Comparison of ENCODE assay signal across 22 cellular contexts in the genomic region with DNA sequence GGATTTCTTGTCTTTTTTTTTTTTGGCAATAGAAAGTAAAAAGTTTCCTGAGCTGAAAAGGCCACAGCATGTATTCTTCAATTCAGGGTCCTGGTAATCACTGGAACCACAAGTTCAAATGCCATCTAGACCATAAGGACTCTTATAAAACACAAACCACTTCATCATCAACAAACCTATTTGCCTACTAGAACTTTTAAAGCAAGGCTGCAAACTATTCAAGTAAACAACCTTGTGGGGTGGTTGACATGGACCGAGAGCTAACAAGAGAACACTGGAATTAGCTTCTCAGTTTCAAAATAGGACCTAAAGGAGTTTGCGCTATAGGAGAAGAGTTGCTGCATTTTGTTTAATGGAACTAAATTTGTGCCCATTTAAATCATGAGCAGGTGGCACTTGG.
A peak's percentile ranks its signal among the peaks of the same experiment; 100 is the strongest.
DNase-seq lines count a peak whose midpoint lies in the region; ATAC-seq, FAIRE-seq and TF ChIP-seq lines count a peak whose summit lies in the region.
"Had no signal": no experiment of that assay in that cellular context is flagged by ENCODE, and none has a peak within 500 bp of the region (broad histone marks: within the 10 kb centered on the region; RNA-seq: fewer than 3 reads in every experiment).

No MANE protein-coding gene starts in this region.

- 88 to 97% (median 96%) methylated on average over 2 of the region's 2 CpGs for WGBS in heart left ventricle, 4 donors
- WGBS in K562 (ENCODE audit: insufficient coverage, low coverage, missing lambda C conversion rate): 0% methylated on average over 2 of the region's 2 CpGs

- in situ Hi-C loops in K562 (cut with MboI): no loop called here

- H4K20me1 ChIP-seq in K562 (replicated peaks; ENCODE audit: control insufficient read depth, insufficient read depth, low read length) (no peaks in the 10 kb centered on the region), osteoblast (ENCODE audit: insufficient read depth, low read length) (peaks cover 13% of the 10 kb centered on the region)
- H4K20me1 ChIP-seq: BLaER1 had no signal

- H3K9me3 ChIP-seq in heart left ventricle: no peaks in the 10 kb centered on the region
- no peaks in the 10 kb centered on the region for H3K9me3 ChIP-seq in K562 (replicated peaks; ENCODE audit: control insufficient read depth, insufficient read depth, low read depth, low read length)
- no peaks in the 10 kb centered on the region for H3K9me3 ChIP-seq in osteoblast (ENCODE audit: low read depth, low read length)
- H3K9me3 ChIP-seq in tibial artery: no peaks in the 10 kb centered on the region
- H3K9me3 ChIP-seq: BLaER1 had no signal

- no peak for DNase-seq in heart left ventricle
- DNase-seq in left ventricle myocardium superior: no peak
- no peak for DNase-seq in K562 (ENCODE audit: extremely low read depth in 1 of 4, low spot score in 3 of 4)
- peak; percentile 17 for DNase-seq in osteoblast (ENCODE audit: insufficient read length, low spot score, missing footprints)
- no peak for DNase-seq in tibial artery
- no peak for DNase-seq in LoVo (ENCODE audit: low spot score)
- DNase-seq: CD4-positive, alpha-beta T cell; CD8-positive, alpha-beta memory T cell; DMS 273 treated with DMSO at 0.1 percent for 48 hours; DMS79; EL; GDM1; H9 had no signal

- TF ChIP-seq CTCF in heart left ventricle (IDR thresholded peaks at IDR 0.05) (no peak), K562 (IDR thresholded peaks at IDR 0.05 in 2 of 3, conservative IDR thresholded peaks at IDR 0.05 in 1 of 3; ENCODE audit: insufficient read depth in 2 of 3, low read depth in 1 of 3, low read length in 3 of 3) (no peak), osteoblast (IDR thresholded peaks at IDR 0.05; ENCODE audit: extremely low read depth, low read depth, low read length) (no peak), tibial artery (IDR thresholded peaks at IDR 0.05) (no peak)

- TF ChIP-seq POLR2A in heart left ventricle (IDR thresholded peaks at IDR 0.05) (no peak), K562 (conservative IDR thresholded peaks at IDR 0.05) (no peak)

- H3K79me2 ChIP-seq in K562 (ENCODE audit: control insufficient read depth, insufficient read depth, low read length) (no peaks in the 10 kb centered on the region), osteoblast (ENCODE audit: insufficient read depth, low read length) (no peaks in the 10 kb centered on the region)

- H3K4me2 ChIP-seq in K562 (ENCODE audit: insufficient read depth, low read length): no peak overlapping the region
- H3K4me2 ChIP-seq in osteoblast (ENCODE audit: insufficient read depth, low read length): no peak overlapping the region
- H3K4me2 ChIP-seq: BLaER1, GM23338 had no signal

- no peak for ATAC-seq in heart left ventricle
- ATAC-seq in left ventricle myocardium superior: no peak
- ATAC-seq in K562: no peak
- no peak for ATAC-seq in GM21717 (IDR thresholded peaks at IDR 0.05; ENCODE audit: unreplicated experiment)
- ATAC-seq: GM12878, GM23338, HCT116 had no signal

- H3K36me3 ChIP-seq in heart left ventricle (peaks cover 0 to 12% (median 0%) of the 10 kb centered on the region in 9 donors), K562 (ENCODE audit: control insufficient read depth, insufficient read depth, low read length) (no peaks in the 10 kb centered on the region), osteoblast (ENCODE audit: insufficient read depth, low read length) (no peaks in the 10 kb centered on the region), tibial artery (no peaks in the 10 kb centered on the region)
- H3K36me3 ChIP-seq: BLaER1 had no signal

- no TSS peak for BruUV-seq in K562 (replicated peaks; lab: Mats Ljungman, UMichigan)

- no peak overlapping the region for H3K4me3 ChIP-seq in heart left ventricle
- H3K4me3 ChIP-seq in K562: no peak overlapping the region
- no peak overlapping the region for H3K4me3 ChIP-seq in osteoblast (ENCODE audit: insufficient read depth, low read length)
- no peak overlapping the region for H3K4me3 ChIP-seq in tibial artery
- H3K4me3 ChIP-seq: BLaER1, GM12878, GM23338 had no signal

- TF ChIP-seq RAD21 in K562 (CRISPR knock-in tag; conservative IDR thresholded peaks at IDR 0.05 in 1 of 2, IDR thresholded peaks at IDR 0.05 in 1 of 2): no peak

- H3K4me1 ChIP-seq in heart left ventricle (peaks cover 4 to 48% (median 34%) of the 10 kb centered on the region in 12 donors), K562 (replicated peaks in 1 of 2; ENCODE audit: control insufficient read depth in 2 of 2, insufficient read depth in 2 of 2, low read length in 2 of 2) (no peaks in the 10 kb centered on the region), osteoblast (ENCODE audit: insufficient read depth, low read length) (peaks cover 6% of the 10 kb centered on the region), tibial artery (peaks cover 0 to 72% (median 48%) of the 10 kb centered on the region in 4 donors)
- H3K4me1 ChIP-seq: BLaER1 had no signal

- no peaks in the 10 kb centered on the region for H3K27me3 ChIP-seq in heart left ventricle
- peaks cover 12 to 42% of the 10 kb centered on the region in 2 experiments for H3K27me3 ChIP-seq in K562 (ENCODE audit: control insufficient read depth in 2 of 2, insufficient read depth in 2 of 2, low read length in 2 of 2)
- no peaks in the 10 kb centered on the region for H3K27me3 ChIP-seq in osteoblast (ENCODE audit: insufficient read depth, low read length)
- H3K27me3 ChIP-seq in tibial artery: no peaks in the 10 kb centered on the region
- H3K27me3 ChIP-seq: BLaER1 had no signal

- no peak for TF ChIP-seq EP300 in K562 (IDR thresholded peaks at IDR 0.05; ENCODE audit: low read length)

- CTCF ChIA-PET in K562 (lab: Yijun Ruan, JAX; ENCODE audit: low intra/inter-chr PET ratio): no interaction called here

- intact Hi-C loops in heart left ventricle (cut with DNase I) (loop anchor here in 5 of 10 donors (2.0 to 10.0 kb wide), 3 partner anchors 119 to 219 kb away; partner anchors contain the start of gene ATXN1 (in 4 of the 5)), left ventricle myocardium superior (cut with micrococcal nuclease) (no loop called here), K562 (cut with micrococcal nuclease) (no loop called here), tibial artery (cut with DNase I; ENCODE audit: low total_unique reads) (loop anchor here (10.0 kb wide), 1 partner anchor 219 kb away; the partner anchor contains the start of gene ATXN1)

- POLR2A ChIA-PET in K562 (lab: Yijun Ruan, JAX): interaction anchor here (1.1 kb wide), 1 partner anchor 21 kb away, joined by 3 read pairs; no protein-coding TSS in a partner anchor

- no peak overlapping the region for H3K9ac ChIP-seq in K562 (ENCODE audit: insufficient read depth in 1 of 2, low read depth in 2 of 2, low read length in 2 of 2)
- H3K9ac ChIP-seq: BLaER1 had no signal

- H2AFZ ChIP-seq in K562 (ENCODE audit: low read depth, low read length) (no peak overlapping the region), osteoblast (ENCODE audit: low read length) (no peak overlapping the region)
- H2AFZ ChIP-seq: GM23338 had no signal

- H3K9me1 ChIP-seq in K562 (ENCODE audit: control insufficient read depth, insufficient read depth, low read length): no peaks in the 10 kb centered on the region

- H3K27ac ChIP-seq in heart left ventricle (peak overlapping the region in 7 of 12 donors; percentile 71 to 88 (median 78)), K562 (ENCODE audit: extremely low read depth, low read depth, low read length) (no peak overlapping the region), osteoblast (ENCODE audit: low read depth, low read length) (no peak overlapping the region), tibial artery (peak overlapping the region; percentile 42 to 73)
- H3K27ac ChIP-seq: 22Rv1, BLaER1 had no signal

- FAIRE-seq in K562 (lab: Jason Lieb, UNC): peak; percentile 42
- FAIRE-seq: A204.1, D721Med, GM12878, GM19239 had no signal

Comparison
In these comparisons a context has a peak if more than half of its experiments do, and no peak if none do; other contexts are left out.
1. H3K27ac ChIP-seq: peak in heart left ventricle (7 of 12) and tibial artery (2 of 2); none in K562 (single experiment) and osteoblast (single experiment).